ENCODE assay signal across 12 cellular contexts in the genomic region with DNA sequence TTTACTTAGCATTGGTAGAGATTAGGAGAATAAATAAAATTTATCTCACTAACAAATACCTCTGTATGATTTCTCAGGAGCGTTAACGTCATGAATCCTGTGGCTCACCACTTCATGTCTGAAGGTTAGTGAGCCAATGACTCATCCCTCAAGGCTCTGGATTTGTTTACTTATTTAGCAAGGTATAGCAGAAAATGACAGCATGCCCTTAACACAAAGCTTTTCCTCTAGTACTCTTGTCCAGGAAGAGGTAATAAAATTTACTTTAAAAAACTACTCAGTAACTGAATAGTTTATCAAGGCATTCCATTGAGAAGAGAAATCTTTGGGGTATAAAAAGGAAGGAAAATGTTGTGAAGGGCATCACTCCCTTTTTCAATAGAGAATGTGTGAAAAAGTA.
DNase-seq lines count a peak whose midpoint lies in the region; ATAC-seq and TF ChIP-seq lines count a peak whose summit lies in the region.
"Had no signal": no experiment of that assay in that cellular context is flagged by ENCODE, and none has a peak within 500 bp of the region (broad histone marks: within the 10 kb centered on the region; RNA-seq: fewer than 3 reads in every experiment).

No MANE protein-coding gene starts in this region.

- H3K27me3 Mint-ChIP-seq in naive thymus-derived CD8-positive, alpha-beta T cell = no peaks in the 10 kb centered on the region
- no peaks in the 10 kb centered on the region for H3K27me3 Mint-ChIP-seq in immature natural killer cell (ENCODE audit: low read depth in 3 of 3)
- H3K27me3 Mint-ChIP-seq: activated naive CD4-positive, alpha-beta T cell treated with anti-CD3 and anti-CD28 coated beads, Interleukin-2, amount 50 U/mL, for 24 hours had no signal

- peaks cover 0 to 3% of the 10 kb centered on the region in 2 donors for H3K4me1 ChIP-seq in left lung
- H3K4me1 ChIP-seq in effector memory CD4-positive, alpha-beta T cell (ENCODE audit: control insufficient read depth, insufficient read depth, low read length, poor library complexity, severe bottlenecking) = no peaks in the 10 kb centered on the region
- H3K4me1 ChIP-seq: tibial nerve had no signal

- no peak for TF ChIP-seq CTCF in astrocyte of the spinal cord (IDR thresholded peaks at IDR 0.05; ENCODE audit: low read depth, low read length)
- TF ChIP-seq CTCF in left lung (IDR thresholded peaks at IDR 0.05) = no peak

- in situ Hi-C loops in astrocyte of the spinal cord (cut with HindIII; ENCODE audit: low sequenced_read_pairs) = no loop called here

- H3K36me3 ChIP-seq in left lung = no peaks in the 10 kb centered on the region
- H3K36me3 ChIP-seq in effector memory CD4-positive, alpha-beta T cell (ENCODE audit: control insufficient read depth, insufficient read depth, low read length) = no peaks in the 10 kb centered on the region
- H3K36me3 ChIP-seq: tibial nerve had no signal

- H3K9me3 Mint-ChIP-seq in naive thymus-derived CD8-positive, alpha-beta T cell = peaks cover 0 to 8% (median 0%) of the 10 kb centered on the region in 9 donors
- H3K9me3 Mint-ChIP-seq in immature natural killer cell = peaks cover 0 to 11% (median 3%) of the 10 kb centered on the region in 6 donors
- H3K9me3 Mint-ChIP-seq: activated naive CD4-positive, alpha-beta T cell treated with anti-CD3 and anti-CD28 coated beads, Interleukin-2, amount 50 U/mL, for 24 hours; CD8-positive, alpha-beta T cell had no signal

- DNase-seq in DMS53 (lab: John Stamatoyannopoulos, UW) (peak; percentile 89), M059J (ENCODE audit: low read depth) (peak; percentile 76), astrocyte of the spinal cord (ENCODE audit: low read depth, low spot score) (peak; percentile 90), left lung (no peak), occipital lobe (lab: John Stamatoyannopoulos, UW) (no peak), immature natural killer cell (no peak)
- DNase-seq in naive thymus-derived CD8-positive, alpha-beta T cell = no peak
- DNase-seq in effector memory CD4-positive, alpha-beta T cell = no peak
- DNase-seq: activated CD4-positive, alpha-beta T cell treated with anti-CD3 and anti-CD28 coated beads, Interleukin-2, amount 50 U/mL, for 1 hour; CD8-positive, alpha-beta T cell had no signal

- peak; percentile 89 for ATAC-seq in left lung
- ATAC-seq in naive thymus-derived CD8-positive, alpha-beta T cell = no peak
- ATAC-seq: CD8-positive, alpha-beta T cell had no signal

- POLR2A ChIA-PET in naive thymus-derived CD8-positive, alpha-beta T cell (lab: Charles Lee) = no interaction called here

- H3K4me3 Mint-ChIP-seq in naive thymus-derived CD8-positive, alpha-beta T cell = no peak overlapping the region
- no peak overlapping the region for H3K4me3 Mint-ChIP-seq in immature natural killer cell
- H3K4me3 Mint-ChIP-seq: activated naive CD4-positive, alpha-beta T cell treated with anti-CD3 and anti-CD28 coated beads, Interleukin-2, amount 50 U/mL, for 24 hours; CD8-positive, alpha-beta T cell had no signal

- no peak overlapping the region for H3K27ac Mint-ChIP-seq in naive thymus-derived CD8-positive, alpha-beta T cell
- H3K27ac Mint-ChIP-seq in immature natural killer cell = no peak overlapping the region
- H3K27ac Mint-ChIP-seq: activated naive CD4-positive, alpha-beta T cell treated with anti-CD3 and anti-CD28 coated beads, Interleukin-2, amount 50 U/mL, for 24 hours; CD8-positive, alpha-beta T cell had no signal

- no peak overlapping the region for H3K27ac ChIP-seq in left lung
- H3K27ac ChIP-seq in effector memory CD4-positive, alpha-beta T cell (ENCODE audit: insufficient read depth, low read length, poor library complexity, severe bottlenecking) = no peak overlapping the region
- H3K27ac ChIP-seq: tibial nerve had no signal

- no peaks in the 10 kb centered on the region for H3K27me3 ChIP-seq in left lung
- H3K27me3 ChIP-seq in effector memory CD4-positive, alpha-beta T cell (replicated peaks; ENCODE audit: control insufficient read depth, insufficient read depth, low read length, poor library complexity, severe bottlenecking) = no peaks in the 10 kb centered on the region
- H3K27me3 ChIP-seq: tibial nerve had no signal

- no peaks in the 10 kb centered on the region for H3K36me3 Mint-ChIP-seq in naive thymus-derived CD8-positive, alpha-beta T cell
- H3K36me3 Mint-ChIP-seq in immature natural killer cell = no peaks in the 10 kb centered on the region
- H3K36me3 Mint-ChIP-seq: activated naive CD4-positive, alpha-beta T cell treated with anti-CD3 and anti-CD28 coated beads, Interleukin-2, amount 50 U/mL, for 24 hours; CD8-positive, alpha-beta T cell had no signal

- H3K4me3 ChIP-seq in astrocyte of the spinal cord (ENCODE audit: low read depth, low read length) = no peak overlapping the region
- H3K4me3 ChIP-seq in left lung = no peak overlapping the region
- H3K4me3 ChIP-seq in effector memory CD4-positive, alpha-beta T cell (ENCODE audit: insufficient read depth, low read depth, low read length, poor library complexity, severe bottlenecking) = no peak overlapping the region
- H3K4me3 ChIP-seq: tibial nerve had no signal

- no peaks in the 10 kb centered on the region for H3K9me3 ChIP-seq in left lung
- no peaks in the 10 kb centered on the region for H3K9me3 ChIP-seq in effector memory CD4-positive, alpha-beta T cell (ENCODE audit: control insufficient read depth, low read length)
- H3K9me3 ChIP-seq: tibial nerve had no signal

- H3K4me1 Mint-ChIP-seq in naive thymus-derived CD8-positive, alpha-beta T cell = no peaks in the 10 kb centered on the region
- no peaks in the 10 kb centered on the region for H3K4me1 Mint-ChIP-seq in immature natural killer cell
- H3K4me1 Mint-ChIP-seq: activated naive CD4-positive, alpha-beta T cell treated with anti-CD3 and anti-CD28 coated beads, Interleukin-2, amount 50 U/mL, for 24 hours had no signal

- intact Hi-C loops in left lung (cut with DNase I) = no loop called here

Comparison
In these comparisons a context has a peak if more than half of its experiments do, and no peak if none do; other contexts are left out.
1. DNase-seq: peak in DMS53 (single experiment), M059J (single experiment) and astrocyte of the spinal cord (single experiment); none in left lung (0 of 2), naive thymus-derived CD8-positive, alpha-beta T cell (0 of 10), effector memory CD4-positive, alpha-beta T cell (0 of 3), occipital lobe (single experiment) and immature natural killer cell (0 of 3).